Comparison of ENCODE assay signal across 13 cellular contexts in the genomic region with DNA sequence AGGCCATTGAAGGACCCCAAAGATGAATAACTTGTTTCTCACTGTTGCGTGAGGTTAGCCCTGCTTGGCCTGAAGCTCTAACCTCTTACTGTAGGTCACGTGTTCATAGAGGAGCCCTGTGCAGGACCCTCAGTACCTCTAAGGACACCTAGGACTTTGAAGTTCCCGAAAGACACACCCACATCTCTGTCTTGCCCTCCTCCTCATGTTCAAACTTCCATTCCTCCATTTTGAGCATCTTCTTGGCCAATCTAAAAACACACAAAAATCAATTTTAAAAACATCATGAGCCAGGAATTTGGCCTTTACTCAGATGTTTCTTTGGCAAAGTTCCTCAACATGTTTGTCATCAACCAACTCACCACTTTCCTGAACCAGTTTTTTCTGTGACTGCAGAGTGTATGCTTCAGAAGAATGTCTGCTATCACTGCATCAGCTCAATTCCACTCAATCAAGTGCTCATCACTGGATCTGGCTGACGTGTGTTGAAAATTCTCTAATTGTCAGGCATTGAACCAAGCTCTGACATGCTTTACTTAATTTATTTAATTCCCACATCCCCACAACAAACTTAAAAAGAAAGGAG.
DNase-seq lines count a peak whose midpoint lies in the region; FAIRE-seq and TF ChIP-seq lines count a peak whose summit lies in the region.
"Had no signal": no experiment of that assay in that cellular context is flagged by ENCODE, and none has a peak within 500 bp of the region (broad histone marks: within the 10 kb centered on the region; RNA-seq: fewer than 3 reads in every experiment).

No MANE protein-coding gene starts in this region.

- peak; percentile 59 for DNase-seq in AG08396 (ENCODE audit: low spot score)
- peak; percentile 47 for DNase-seq in HTR-8/SVneo (ENCODE audit: insufficient read length, low spot score)
- peak; percentile 97 for DNase-seq in choroid plexus epithelial cell (ENCODE audit: low read depth)
- peak; percentile 85 to 90 for DNase-seq in lung microvascular endothelial cell (ENCODE audit: low read depth in 2 of 2)
- DNase-seq in HuH-7 (ENCODE audit: low spot score): no peak
- DNase-seq in coronary artery (ENCODE audit: low spot score): no peak
- no peak for DNase-seq in mucosa of gallbladder (ENCODE audit: low spot score)
- DNase-seq in islet precursor cell: no peak
- DNase-seq: activated T-cell treated with anti-CD3 and anti-CD28 coated beads, Interleukin-2, amount 50 U/mL, for 72 hours; body of pancreas; CD4-positive, CD25-positive, alpha-beta regulatory T cell; NCI-H2081 had no signal

- H3K4me3 ChIP-seq in choroid plexus epithelial cell (ENCODE audit: low read depth, low read length) (no peak overlapping the region), coronary artery (no peak overlapping the region)
- H3K4me3 ChIP-seq: body of pancreas, K562 had no signal

- no peak for FAIRE-seq in HTR-8/SVneo (lab: Jason Lieb, UNC)
- FAIRE-seq: K562 had no signal

- H3K27ac ChIP-seq in coronary artery: peak overlapping the region in 1 of 2 donors; percentile 40
- H3K27ac ChIP-seq: body of pancreas had no signal

- no peak for TF ChIP-seq CTCF in choroid plexus epithelial cell (conservative IDR thresholded peaks at IDR 0.05; ENCODE audit: low read depth, low read length)
- no peak for TF ChIP-seq CTCF in coronary artery (IDR thresholded peaks at IDR 0.05)

Comparison
In these comparisons a context has a peak if more than half of its experiments do, and no peak if none do; other contexts are left out.
1. DNase-seq: peak in AG08396 (single experiment), HTR-8/SVneo (single experiment), choroid plexus epithelial cell (single experiment) and lung microvascular endothelial cell (2 of 2); none in HuH-7 (single experiment), coronary artery (single experiment), mucosa of gallbladder (single experiment) and islet precursor cell (single experiment).